ENCODE assay signal across 6 cellular contexts in genomic region chr1:216833516-216833915, GRCh38.
"Had no signal": no experiment of that assay in that cellular context is flagged by ENCODE, and none has a peak within 500 bp of the region (broad histone marks: within the 10 kb centered on the region; RNA-seq: fewer than 3 reads in every experiment).

No MANE protein-coding gene starts in this region.

- FAIRE-seq: HepG2, HTR-8/SVneo, K562 had no signal

- DNase-seq: IMR-90, KBM-7 had no signal

- H3K27ac ChIP-seq: HL-60 had no signal

- ATAC-seq: HepG2, K562 had no signal

- H3K4me3 ChIP-seq: K562 had no signal
